ENCODE assay signal across 34 cellular contexts in genomic region chr2:115921541-115921940, GRCh38.
"Had no signal": no experiment of that assay in that cellular context is flagged by ENCODE, and none has a peak within 500 bp of the region (broad histone marks: within the 10 kb centered on the region; RNA-seq: fewer than 3 reads in every experiment).

No MANE protein-coding gene starts in this region.

- H3K4me3 ChIP-seq: adrenal gland, body of pancreas, breast epithelium had no signal

- H3K4me1 Mint-ChIP-seq: activated B cell treated with CpG ODN at 0.5 μM for 24 hours; activated CD4-positive, alpha-beta T cell treated with anti-CD3 and anti-CD28 coated beads, Interleukin-2, amount 10 ng/mL, durations not matched to agents 24 days and 14 days; activated naive CD8-positive, alpha-beta T cell treated with anti-CD3 and anti-CD28 coated beads for 36 hours; activated T-helper 17 cell treated with anti-CD3 and anti-CD28 coated beads, Interleukin-2, amount 50 U/mL, for 72 hours had no signal

- H3K36me3 ChIP-seq: adrenal gland, brain microvascular endothelial cell, breast epithelium had no signal

- H3K9me3 ChIP-seq: adrenal gland, body of pancreas had no signal

- H3K27ac ChIP-seq: adrenal gland, body of pancreas, brain microvascular endothelial cell, breast epithelium, VCaP had no signal

- H3K4me3 Mint-ChIP-seq: activated B cell treated with CpG ODN at 0.5 μM for 24 hours; activated CD4-positive, alpha-beta memory T cell treated with anti-CD3 and anti-CD28 coated beads for 36 hours; activated CD4-positive, alpha-beta T cell treated with anti-CD3 and anti-CD28 coated beads, Interleukin-2, amount 10 ng/mL, durations not matched to agents 24 days and 14 days; activated CD8-positive, alpha-beta T cell treated with anti-CD3 and anti-CD28 coated beads for 36 hours; activated naive CD4-positive, alpha-beta T cell treated with anti-CD3 and anti-CD28 coated beads for 36 hours; activated naive CD8-positive, alpha-beta T cell treated with anti-CD3 and anti-CD28 coated beads for 36 hours; activated T-helper 1 cell treated with anti-CD3 and anti-CD28 coated beads, Interleukin-12 subunit alpha, Interleukin-12 subunit beta, Interleukin-2, Interleukin-4 antibody, amounts not matched to agents 30 ng/mL and 10 ng/mL and 1 ng/mL, durations not matched to agents 14 hours and 24 hours and 36 hours; activated T-helper 17 cell treated with anti-CD3 and anti-CD28 coated beads, Interleukin-2, amount 50 U/mL, for 72 hours; T-helper 1 cell treated with Interleukin-12 subunit alpha and Interleukin-12 subunit beta and Interleukin-4 antibody, amounts not matched to agents 30 μg/mL and 1 μg/mL, for 36 hours; T-helper 2 cell treated with Interferon-gamma antibody and Interleukin-4, amounts not matched to agents 5 μg/mL and 100 μg/mL, for 36 hours had no signal

- H3K27me3 ChIP-seq: adrenal gland, body of pancreas, brain microvascular endothelial cell, breast epithelium had no signal

- DNase-seq: activated B cell treated with CpG ODN at 0.5 μM for 24 hours; activated CD4-positive, alpha-beta memory T cell treated with anti-CD3 and anti-CD28 coated beads for 36 hours; activated CD4-positive, alpha-beta T cell treated with anti-CD3 and anti-CD28 coated beads for 4 hours; activated CD4-positive, alpha-beta T cell treated with anti-CD3 and anti-CD28 coated beads, Interleukin-2, amount 10 ng/mL, durations not matched to agents 24 days and 14 days; activated CD4-positive, alpha-beta T cell treated with anti-CD3 and anti-CD28 coated beads, Interleukin-2, amount 50 U/mL, for 1 hour; activated CD4-positive, alpha-beta T cell treated with anti-CD3 and anti-CD28 coated beads, Interleukin-2, amount 50 U/mL, for 4 hours; activated CD4-positive, CD25-positive, alpha-beta regulatory T cell treated with anti-CD3 and anti-CD28 coated beads, Interleukin-2, amount 50 U/mL, for 72 hours; activated CD8-positive, alpha-beta memory T cell treated with anti-CD3 and anti-CD28 coated beads, Interleukin-2, amount 50 U/mL, for 4 hours; activated CD8-positive, alpha-beta T cell treated with anti-CD3 and anti-CD28 coated beads for 36 hours; activated effector memory CD4-positive, alpha-beta T cell treated with anti-CD3 and anti-CD28 coated beads, Interleukin-2, amount 50 U/mL, for 16 hours; activated gamma-delta T cell treated with Interleukin-2 at 50 U/mL for 16 hours; activated naive CD4-positive, alpha-beta T cell; activated naive CD4-positive, alpha-beta T cell treated with anti-CD3 and anti-CD28 coated beads for 36 hours; activated naive CD4-positive, alpha-beta T cell treated with anti-CD3 and anti-CD28 coated beads, Interleukin-2, amount 50 U/mL, for 16 hours; activated naive CD8-positive, alpha-beta T cell treated with anti-CD3 and anti-CD28 coated beads for 36 hours; activated T-cell treated with anti-CD3 and anti-CD28 coated beads for 4 hours; activated T-cell treated with anti-CD3 and anti-CD28 coated beads, Interleukin-2, amount 50 U/mL, for 1 hour; activated T-cell treated with anti-CD3 and anti-CD28 coated beads, Interleukin-2, amount 50 U/mL, for 48 hours; adrenal gland; amniotic stem cell; aorta; body of pancreas; brain microvascular endothelial cell; central memory CD4-positive, alpha-beta T cell; T-helper 1 cell; T-helper 2 cell; T-helper 9 cell had no signal

- H3K27ac Mint-ChIP-seq: activated B cell treated with CpG ODN at 0.5 μM for 24 hours; activated CD4-positive, alpha-beta memory T cell treated with anti-CD3 and anti-CD28 coated beads for 36 hours; activated CD4-positive, alpha-beta T cell treated with anti-CD3 and anti-CD28 coated beads, Interleukin-2, amount 10 ng/mL, durations not matched to agents 24 days and 14 days; activated CD8-positive, alpha-beta T cell treated with anti-CD3 and anti-CD28 coated beads for 36 hours; activated naive CD4-positive, alpha-beta T cell treated with anti-CD3 and anti-CD28 coated beads for 36 hours; activated naive CD4-positive, alpha-beta T cell treated with anti-CD3 and anti-CD28 coated beads, Interleukin-2, amount 50 U/mL, for 72 hours; activated naive CD8-positive, alpha-beta T cell treated with anti-CD3 and anti-CD28 coated beads for 36 hours; activated T-helper 1 cell treated with anti-CD3 and anti-CD28 coated beads, Interleukin-12 subunit alpha, Interleukin-12 subunit beta, Interleukin-2, Interleukin-4 antibody, amounts not matched to agents 30 ng/mL and 10 ng/mL and 1 ng/mL, durations not matched to agents 14 hours and 24 hours and 36 hours; activated T-helper 17 cell treated with anti-CD3 and anti-CD28 coated beads, Interleukin-2, amount 50 U/mL, for 72 hours; T-helper 1 cell treated with Interleukin-12 subunit alpha and Interleukin-12 subunit beta and Interleukin-4 antibody, amounts not matched to agents 30 μg/mL and 1 μg/mL, for 36 hours; T-helper 2 cell treated with Interferon-gamma antibody and Interleukin-4, amounts not matched to agents 5 μg/mL and 100 μg/mL, for 36 hours had no signal

- H3K27me3 Mint-ChIP-seq: activated B cell treated with CpG ODN at 0.5 μM for 24 hours; activated CD4-positive, alpha-beta memory T cell treated with anti-CD3 and anti-CD28 coated beads for 36 hours; activated CD4-positive, alpha-beta T cell treated with anti-CD3 and anti-CD28 coated beads, Interleukin-2, amount 10 ng/mL, durations not matched to agents 24 days and 14 days; activated CD8-positive, alpha-beta T cell treated with anti-CD3 and anti-CD28 coated beads for 36 hours; activated naive CD8-positive, alpha-beta T cell treated with anti-CD3 and anti-CD28 coated beads for 36 hours; activated T-helper 17 cell treated with anti-CD3 and anti-CD28 coated beads, Interleukin-2, amount 50 U/mL, for 72 hours had no signal

- ATAC-seq: activated CD8-positive, alpha-beta T cell treated with anti-CD3 and anti-CD28 coated beads for 36 hours; activated naive CD4-positive, alpha-beta T cell treated with anti-CD3 and anti-CD28 coated beads, Interleukin-2, amount 50 U/mL, for 72 hours; activated T-helper 17 cell treated with anti-CD3 and anti-CD28 coated beads, Interleukin-2, amount 50 U/mL, for 72 hours; body of pancreas had no signal

- H3K36me3 Mint-ChIP-seq: activated CD4-positive, alpha-beta memory T cell treated with anti-CD3 and anti-CD28 coated beads for 36 hours; activated naive CD8-positive, alpha-beta T cell treated with anti-CD3 and anti-CD28 coated beads for 36 hours had no signal

- H3K4me1 ChIP-seq: adrenal gland, body of pancreas, breast epithelium had no signal
